In the genomic region with DNA sequence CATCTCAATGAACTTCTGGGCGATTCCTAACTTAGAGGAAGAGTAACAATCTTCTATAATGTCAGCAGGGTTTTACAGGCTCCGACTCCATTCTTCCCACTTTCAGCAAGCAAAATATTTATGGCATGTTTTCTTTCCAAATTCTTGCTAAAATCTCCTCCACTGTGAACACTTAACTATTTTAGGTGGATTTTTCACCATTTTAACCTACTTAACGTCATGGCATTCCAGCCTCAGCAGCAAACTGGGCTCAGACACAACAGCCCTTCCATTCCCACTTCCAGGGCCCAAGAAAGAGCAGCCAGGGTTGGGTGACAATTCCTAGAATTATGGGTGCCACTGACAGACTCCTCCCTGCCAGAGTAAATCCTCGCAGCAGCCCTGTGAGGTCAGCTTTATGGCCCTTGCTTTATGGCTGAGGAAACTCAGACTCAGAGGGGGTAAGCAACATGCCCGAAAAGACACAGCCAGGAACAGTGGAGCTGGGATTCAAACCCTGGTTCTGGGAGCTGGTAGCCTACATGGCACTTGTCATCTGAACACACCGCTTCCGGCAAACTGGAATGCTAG, we compare ENCODE assay signal across 14 cellular contexts.
A peak's percentile ranks its signal among the peaks of the same experiment; 100 is the strongest.
DNase-seq lines count a peak whose midpoint lies in the region; ATAC-seq and TF ChIP-seq lines count a peak whose summit lies in the region.
"Had no signal": no experiment of that assay in that cellular context is flagged by ENCODE, and none has a peak within 500 bp of the region (broad histone marks: within the 10 kb centered on the region; RNA-seq: fewer than 3 reads in every experiment).

No MANE protein-coding gene starts in this region.

- H3K4me1 Mint-ChIP-seq in mesothelial cell of epicardium: peaks cover 32% of the 10 kb centered on the region
- peaks cover 16 to 80% (median 58%) of the 10 kb centered on the region in 4 donors for H3K4me1 Mint-ChIP-seq in naive thymus-derived CD8-positive, alpha-beta T cell

- DNase-seq in AG20443 (ENCODE audit: low spot score) (peak; percentile 8), NT2/D1 (ENCODE audit: low read depth, low spot score) (no peak), astrocyte of the hippocampus (ENCODE audit: low read depth, low spot score) (peak; percentile 37), mesothelial cell of epicardium (ENCODE audit: low spot score in 2 of 2, unreplicated experiment in 2 of 2) (no peak), HuH-7 (ENCODE audit: low spot score) (no peak), NCI-H774 (lab: John Stamatoyannopoulos, UW) (no peak), NCI-H510A treated with DMSO at 0.1 percent for 48 hours (lab: John Stamatoyannopoulos, UW) (no peak)
- DNase-seq in naive thymus-derived CD8-positive, alpha-beta T cell: no peak
- DNase-seq: activated B cell treated with CpG ODN at 0.5 μM for 24 hours, amniotic stem cell, DND-41, NCI-H1048 had no signal

- H3K9me3 Mint-ChIP-seq in mesothelial cell of epicardium: peaks cover 12% of the 10 kb centered on the region
- no peaks in the 10 kb centered on the region for H3K9me3 Mint-ChIP-seq in naive thymus-derived CD8-positive, alpha-beta T cell
- H3K9me3 Mint-ChIP-seq: activated B cell treated with CpG ODN at 0.5 μM for 24 hours had no signal

- H3K36me3 ChIP-seq in NT2/D1 (ENCODE audit: insufficient read depth, insufficient read length, low read length): peaks cover 4% of the 10 kb centered on the region

- peaks cover 5% of the 10 kb centered on the region for H3K4me1 ChIP-seq in NT2/D1 (ENCODE audit: insufficient read depth, insufficient read length)

- POLR2A ChIA-PET in naive thymus-derived CD8-positive, alpha-beta T cell (lab: Charles Lee): interaction anchor here (0.6 kb wide), 1 partner anchor 375 kb away, joined by 7 read pairs; no protein-coding TSS in a partner anchor

- no peak overlapping the region for H3K4me3 Mint-ChIP-seq in mesothelial cell of epicardium
- no peak overlapping the region for H3K4me3 Mint-ChIP-seq in naive thymus-derived CD8-positive, alpha-beta T cell
- H3K4me3 Mint-ChIP-seq: activated B cell treated with CpG ODN at 0.5 μM for 24 hours had no signal

- no peak for TF ChIP-seq CTCF in mesothelial cell of epicardium (IDR thresholded peaks at IDR 0.05; ENCODE audit: unreplicated experiment)

- no peaks in the 10 kb centered on the region for H3K36me3 Mint-ChIP-seq in mesothelial cell of epicardium
- peaks cover 0 to 74% (median 0%) of the 10 kb centered on the region in 3 donors for H3K36me3 Mint-ChIP-seq in naive thymus-derived CD8-positive, alpha-beta T cell

- ATAC-seq in naive thymus-derived CD8-positive, alpha-beta T cell: no peak

- H3K4me3 ChIP-seq in NT2/D1 (ENCODE audit: insufficient read length, low read depth): no peak overlapping the region
- H3K4me3 ChIP-seq: SK-N-MC had no signal

- H3K27me3 Mint-ChIP-seq in mesothelial cell of epicardium (ENCODE audit: low read depth): no peaks in the 10 kb centered on the region
- no peaks in the 10 kb centered on the region for H3K27me3 Mint-ChIP-seq in naive thymus-derived CD8-positive, alpha-beta T cell
- H3K27me3 Mint-ChIP-seq: activated B cell treated with CpG ODN at 0.5 μM for 24 hours had no signal

- H3K9ac ChIP-seq in NT2/D1 (ENCODE audit: insufficient read length, low read depth): peak overlapping the region; percentile 18

- peak overlapping the region; percentile 31 for H3K27ac Mint-ChIP-seq in mesothelial cell of epicardium
- peak overlapping the region in 5 of 10 donors; percentile 58 to 79 (median 72) for H3K27ac Mint-ChIP-seq in naive thymus-derived CD8-positive, alpha-beta T cell
- H3K27ac Mint-ChIP-seq: activated B cell treated with CpG ODN at 0.5 μM for 24 hours had no signal

- H3K27me3 ChIP-seq in NT2/D1 (ENCODE audit: insufficient read depth, insufficient read length): no peaks in the 10 kb centered on the region
- H3K27me3 ChIP-seq: neutrophil had no signal

- H3K9me3 ChIP-seq in NT2/D1 (ENCODE audit: insufficient read depth, low read length): no peaks in the 10 kb centered on the region
- H3K9me3 ChIP-seq: neutrophil had no signal

Comparison
In these comparisons a context has a peak if more than half of its experiments do, and no peak if none do; other contexts are left out.
1. DNase-seq: peak in AG20443 (single experiment) and astrocyte of the hippocampus (single experiment); none in NT2/D1 (single experiment), mesothelial cell of epicardium (0 of 2), HuH-7 (single experiment), NCI-H774 (single experiment), NCI-H510A treated with DMSO at 0.1 percent for 48 hours (single experiment) and naive thymus-derived CD8-positive, alpha-beta T cell (0 of 10).